Comparison of ENCODE assay signal across 23 cellular contexts in genomic region chr2:74739733-74740241, GRCh38.
DNase-seq lines count a peak whose midpoint lies in the region; ATAC-seq and TF ChIP-seq lines count a peak whose summit lies in the region.
"Had no signal": no experiment of that assay in that cellular context is flagged by ENCODE, and none has a peak within 500 bp of the region (broad histone marks: within the 10 kb centered on the region; RNA-seq: fewer than 3 reads in every experiment).

No MANE protein-coding gene starts in this region.

- H4K12ac ChIP-seq in trophoblast cell (ENCODE audit: low read depth, low read length) = no peak overlapping the region

- TF ChIP-seq EP300 in esophagus muscularis mucosa (IDR thresholded peaks at IDR 0.05) = no peak

- TF ChIP-seq POLR2A in HCT116 (IDR thresholded peaks at IDR 0.05; ENCODE audit: borderline replicate concordance, extremely low read depth, insufficient read depth, insufficient read length) (no peak), esophagus muscularis mucosa (IDR thresholded peaks at IDR 0.05; ENCODE audit: low read depth) (no peak)

- TF ChIP-seq RAD21 in HCT116 (IDR thresholded peaks at IDR 0.05; ENCODE audit: low read depth) = no peak

- peaks cover 7% of the 10 kb centered on the region for H3K79me1 ChIP-seq in trophoblast cell (ENCODE audit: low read length)

- CTCF ChIA-PET in HCT116 (lab: Charles Lee) = interaction anchor here (0.9 kb wide), 1 partner anchor 135 kb away, joined by 3 read pairs; no protein-coding TSS in a partner anchor
- CTCF ChIA-PET in PC-9 (lab: Charles Lee) = no interaction called here

- no peak overlapping the region for H3K4ac ChIP-seq in trophoblast cell (ENCODE audit: low read depth, low read length)

- H4K8ac ChIP-seq in trophoblast cell (ENCODE audit: low read depth, low read length) = peak overlapping the region; percentile 14

- H3K4me2 ChIP-seq in HCT116 (ENCODE audit: low read length) (peak overlapping the region; percentile 65), PC-9 (peak overlapping the region; percentile 69; the same call in 1 of the 2 replicates), trophoblast cell (ENCODE audit: low read length) (no peak overlapping the region)

- H3K27ac ChIP-seq in HCT116 (ENCODE audit: low read depth, low read length) = no peak overlapping the region
- H3K27ac ChIP-seq in PC-9 = peak overlapping the region; percentile 80
- no peak overlapping the region for H3K27ac ChIP-seq in esophagus muscularis mucosa (replicated peaks in 1 of 4)
- peak overlapping the region; percentile 48 for H3K27ac ChIP-seq in trophoblast cell (ENCODE audit: low read depth, low read length)
- H3K27ac ChIP-seq: parathyroid adenoma, SK-N-MC, upper lobe of left lung had no signal

- no peak for TF ChIP-seq CTCF in HCT116 (IDR thresholded peaks at IDR 0.05 in 2 of 3, conservative IDR thresholded peaks at IDR 0.05 in 1 of 3; ENCODE audit: borderline replicate concordance in 1 of 3, insufficient read depth in 1 of 3, low read depth in 2 of 3, low read length in 2 of 3)
- no peak for TF ChIP-seq CTCF in PC-9 (conservative IDR thresholded peaks at IDR 0.05)
- TF ChIP-seq CTCF in esophagus muscularis mucosa (IDR thresholded peaks at IDR 0.05) = no peak

- peaks cover 28% of the 10 kb centered on the region; the same call in 1 of the 2 replicates for H3F3A ChIP-seq in PC-9 (ENCODE audit: insufficient read depth, low read depth)

- H3K9me2 ChIP-seq in HCT116 (ENCODE audit: insufficient read depth) (no peaks in the 10 kb centered on the region), PC-9 (ENCODE audit: insufficient read depth) (no peaks in the 10 kb centered on the region)

- intact Hi-C loops in HCT116 (cut with micrococcal nuclease) = loop anchor here (2.0 kb wide), 1 partner anchor 97 kb away; no protein-coding TSS in a partner anchor
- intact Hi-C loops in PC-9 (cut with micrococcal nuclease; ENCODE audit: unreplicated experiment) = no loop called here
- intact Hi-C loops in esophagus muscularis mucosa (cut with DNase I) = no loop called here

- H3K9me3 ChIP-seq in HCT116 (ENCODE audit: control insufficient read depth in 1 of 2, insufficient read depth in 1 of 2, low read depth in 1 of 2, low read length in 2 of 2) (peaks cover 5 to 11% of the 10 kb centered on the region in 2 experiments; a peak in 1 of 4 replicates), PC-9 (ENCODE audit: insufficient read depth, low read depth) (peaks cover 15% of the 10 kb centered on the region; the same call in 1 of the 2 replicates), esophagus muscularis mucosa (peaks cover 0 to 6% (median 0%) of the 10 kb centered on the region in 4 donors), trophoblast cell (ENCODE audit: insufficient read depth, low read depth, low read length) (peaks cover 1% of the 10 kb centered on the region)
- H3K9me3 ChIP-seq: upper lobe of left lung had no signal

- H2AFZ ChIP-seq in HCT116 (ENCODE audit: low read depth, low read length, poor library complexity, severe bottlenecking) (no peak overlapping the region), PC-9 (no peak overlapping the region), trophoblast cell (ENCODE audit: insufficient read depth, low read length, poor library complexity) (no peak overlapping the region)
- H2AFZ ChIP-seq: parathyroid adenoma had no signal

- DNase-seq in HCT116 (ENCODE audit: low read depth, low spot score) = no peak
- DNase-seq in PC-9 = no peak
- peak; percentile 55 for DNase-seq in esophagus muscularis mucosa (ENCODE audit: extremely low spot score)
- peak; percentile 80 for DNase-seq in trophoblast cell
- no peak for DNase-seq in KG1 (lab: John Stamatoyannopoulos, UW)
- DNase-seq in UCSD-AML1 (lab: John Stamatoyannopoulos, UW; ENCODE audit: unreplicated experiment) = no peak
- DNase-seq in activated naive CD4-positive, alpha-beta T cell treated with Interleukin-2 at 50 U/mL for 16 hours = no peak
- DNase-seq: activated CD4-positive, alpha-beta T cell treated with anti-CD3 and anti-CD28 coated beads for 48 hours; activated gamma-delta T cell; activated naive CD8-positive, alpha-beta T cell treated with anti-CD3 and anti-CD28 coated beads, Interleukin-2, amount 50 U/mL, for 24 hours; activated T-cell treated with anti-CD3 and anti-CD28 coated beads, Interleukin-2, amount 50 U/mL, for 24 hours; CD4-positive, CD25-positive, alpha-beta regulatory T cell; glutamatergic neuron; kidney glomerular epithelial cell; NCI-H187; NCI-H524 treated with DMSO at 0.1 percent for 48 hours; nephron progenitor cell; RPMI8226; T-helper 2 cell; upper lobe of left lung had no signal

- H3K79me2 ChIP-seq in HCT116 (ENCODE audit: insufficient read depth, low read length) (no peaks in the 10 kb centered on the region), PC-9 (ENCODE audit: low read depth) (no peaks in the 10 kb centered on the region), trophoblast cell (ENCODE audit: control insufficient read depth, insufficient read depth, low read length, poor library complexity) (no peaks in the 10 kb centered on the region)
- H3K79me2 ChIP-seq: parathyroid adenoma had no signal

- POLR2A ChIA-PET in HCT116 (lab: Charles Lee) (interaction anchor here (1.1 kb wide), 1 partner anchor 219 kb away, joined by 4 read pairs; no protein-coding TSS in a partner anchor), PC-9 (lab: Charles Lee; ENCODE audit: unreplicated experiment) (no interaction called here)

- no peak for ATAC-seq in HCT116
- ATAC-seq: activated naive CD8-positive, alpha-beta T cell treated with anti-CD3 and anti-CD28 coated beads, Interleukin-2, amount 50 U/mL, for 24 hours had no signal

- no peak overlapping the region for H3K14ac ChIP-seq in trophoblast cell (ENCODE audit: low read length)

- H3K4me3 ChIP-seq in HCT116 (replicated peaks in 1 of 2; ENCODE audit: low read depth in 1 of 2, low read length in 2 of 2) (peak overlapping the region in 1 of 2 experiments; percentile 22; a peak in 1 of 4 replicates), PC-9 (no peak overlapping the region), esophagus muscularis mucosa (no peak overlapping the region), trophoblast cell (ENCODE audit: low read depth, low read length) (no peak overlapping the region)
- H3K4me3 ChIP-seq: lung, SK-N-MC, upper lobe of left lung had no signal

- H3K27me3 ChIP-seq in HCT116 (ENCODE audit: insufficient read depth, low read length) (no peaks in the 10 kb centered on the region), PC-9 (ENCODE audit: insufficient read depth, low read depth) (no peaks in the 10 kb centered on the region), esophagus muscularis mucosa (no peaks in the 10 kb centered on the region), trophoblast cell (ENCODE audit: insufficient read depth, low read length) (no peaks in the 10 kb centered on the region)
- H3K27me3 ChIP-seq: upper lobe of left lung had no signal

- whole genome bisulfite sequencing in esophagus muscularis mucosa = 75% methylated on average over 4 of the region's 4 CpGs
- WGBS in trophoblast cell (ENCODE audit: extremely low coverage, insufficient coverage, insufficient read length) = no CpG with 5 or more reads among the region's 4 CpGs

- H2AK5ac ChIP-seq in trophoblast cell (ENCODE audit: low read length) = no peak overlapping the region

- H2BK12ac ChIP-seq in trophoblast cell (ENCODE audit: low read length) = no peak overlapping the region

- H3K9ac ChIP-seq in HCT116 (ENCODE audit: low read length) = peak overlapping the region; percentile 35; the same call in 1 of the 2 replicates
- no peak overlapping the region for H3K9ac ChIP-seq in trophoblast cell (ENCODE audit: low read length)
- H3K9ac ChIP-seq: parathyroid adenoma had no signal

- H3K36me3 ChIP-seq in HCT116 (ENCODE audit: control insufficient read depth in 1 of 2, insufficient read depth in 2 of 2, low read length in 2 of 2) (no peaks in the 10 kb centered on the region), PC-9 (ENCODE audit: low read depth) (no peaks in the 10 kb centered on the region), esophagus muscularis mucosa (no peaks in the 10 kb centered on the region), trophoblast cell (ENCODE audit: control insufficient read depth in 1 of 2, insufficient read depth in 2 of 2, low read length in 2 of 2) (no peaks in the 10 kb centered on the region)
- H3K36me3 ChIP-seq: upper lobe of left lung had no signal

- H4K20me1 ChIP-seq in HCT116 (ENCODE audit: insufficient read depth) (no peaks in the 10 kb centered on the region), PC-9 (ENCODE audit: insufficient read depth) (no peaks in the 10 kb centered on the region)

- no peak overlapping the region for H2BK120ac ChIP-seq in trophoblast cell (ENCODE audit: insufficient read depth, low read length, poor library complexity)

- RAD21 ChIA-PET in HCT116 (lab: Charles Lee; ENCODE audit: low non-redundant PET in 1 of 2, low total read pairs in 2 of 2, uncharacterized antibody in 2 of 2, unreplicated experiment in 2 of 2) = no interaction called here

- no peak overlapping the region for H3K18ac ChIP-seq in trophoblast cell (ENCODE audit: low read length)

- BruUV-seq in HCT116 (replicated peaks; lab: Mats Ljungman, UMichigan) (no TSS peak), PC-9 (replicated peaks; lab: Mats Ljungman, UMichigan) (no TSS peak)

- H2BK5ac ChIP-seq in trophoblast cell (ENCODE audit: low read depth, low read length, poor library complexity) = no peak overlapping the region

- H3K4me1 ChIP-seq in HCT116 (ENCODE audit: control insufficient read depth in 1 of 2, insufficient read depth in 2 of 2, low read length in 2 of 2) (peaks cover 16 to 27% of the 10 kb centered on the region in 2 experiments), PC-9 (replicated peaks; ENCODE audit: insufficient read depth) (peaks cover 49% of the 10 kb centered on the region), esophagus muscularis mucosa (peaks cover 9 to 17% (median 14%) of the 10 kb centered on the region in 4 donors), trophoblast cell (ENCODE audit: control insufficient read depth in 1 of 2, insufficient read depth in 2 of 2, low read length in 2 of 2) (peaks cover 18 to 20% of the 10 kb centered on the region in 2 experiments)

- H3K23ac ChIP-seq in trophoblast cell (ENCODE audit: low read length) = no peak overlapping the region

- no peak overlapping the region for H4K91ac ChIP-seq in trophoblast cell (ENCODE audit: low read depth, low read length)

TF ChIP-seq in HCT116, 20 proteins besides CTCF, POLR2A, EP300 and RAD21:
- TF ChIP-seq CBX3 (IDR thresholded peaks at IDR 0.05; ENCODE audit: low read depth) (0 out of 2 replicates have a peak, but pooled peaks have one; percentile 57), TCF7L2 (IDR thresholded peaks at IDR 0.05; ENCODE audit: borderline replicate concordance, extremely low read depth, insufficient read depth, insufficient read length) (no peak)

Comparison
In these comparisons a context has a peak if more than half of its experiments do, and no peak if none do; other contexts are left out.
1. DNase-seq: peak in esophagus muscularis mucosa (single experiment) and trophoblast cell (2 of 2); none in HCT116 (single experiment), PC-9 (0 of 2), KG1 (single experiment), UCSD-AML1 (single experiment) and activated naive CD4-positive, alpha-beta T cell treated with Interleukin-2 at 50 U/mL for 16 hours (single experiment).
2. H3K27ac ChIP-seq: peak in PC-9 (single experiment) and trophoblast cell (single experiment); none in HCT116 (single experiment) and esophagus muscularis mucosa (0 of 4).